ENCODE assay signal across 8 cellular contexts in genomic region chr9:41234811-41235805, GRCh38. TPM values are rescaled to one million over a fixed set of nuclear protein-coding genes. Genes with fewer than 3 reads are reported as not detected.
A peak's percentile ranks its signal among the peaks of the same experiment; 100 is the strongest.
DNase-seq lines count a peak whose midpoint lies in the region; ATAC-seq, FAIRE-seq and TF ChIP-seq lines count a peak whose summit lies in the region.
"Not testable (repeated sequence)": the region's sequence is repeated elsewhere in the genome, so short reads cannot be mapped to it uniquely, and the experiment has no call there.

No MANE protein-coding gene starts in this region.

- H3K79me2 ChIP-seq in H1 (ENCODE audit: control insufficient read depth in 1 of 2, insufficient read depth in 2 of 2, low read length in 2 of 2) = not testable (repeated sequence)

- H3K4me3 ChIP-seq in NT2/D1 (ENCODE audit: insufficient read length, low read depth) = peak overlapping the region; percentile 28
- H3K4me3 ChIP-seq in H1 (ENCODE audit: extremely low read depth in 1 of 4, insufficient read depth in 2 of 4, low read depth in 3 of 4, low read length in 4 of 4) = not testable (repeated sequence)

- H3K4me1 ChIP-seq in NT2/D1 (ENCODE audit: insufficient read depth, insufficient read length); H1 (replicated peaks in 1 of 4; ENCODE audit: control insufficient read depth in 3 of 4, insufficient read depth in 4 of 4, low read length in 3 of 4): not testable (repeated sequence)

- peak overlapping the region in 1 of 2 experiments; percentile 25; a peak in 1 of 4 replicates for H3K4me2 ChIP-seq in H1 (ENCODE audit: insufficient read depth in 1 of 2, low read depth in 2 of 2, low read length in 2 of 2)

- not testable (repeated sequence) for H2BK120ac ChIP-seq in H1 (replicated peaks; ENCODE audit: low read depth, low read length)

- not testable (repeated sequence) for TF ChIP-seq POLR2A in H1 (IDR thresholded peaks at IDR 0.05; ENCODE audit: control extremely low read depth in 1 of 2, low read depth in 2 of 2, low read length in 2 of 2)

- 56% methylated on average over 40 of the region's 55 CpGs; no CpG with 5 or more reads in 1 of the 2 experiments for WGBS in H1 (ENCODE audit: extremely low coverage in 1 of 2, insufficient coverage in 1 of 2, insufficient read length in 1 of 2, insufficient replicate concordance in 2 of 2, low coverage in 1 of 2, low lambda C conversion rate in 2 of 2, missing lambda C conversion rate in 1 of 2), 2 experiments

- not testable (repeated sequence) for H2BK20ac ChIP-seq in H1 (ENCODE audit: low read length)

- TF ChIP-seq RAD21 in H1 (IDR thresholded peaks at IDR 0.05 in 1 of 2, conservative IDR thresholded peaks at IDR 0.05 in 1 of 2; ENCODE audit: low read depth in 2 of 2, low read length in 2 of 2) = not testable (repeated sequence)

- H3K36me3 ChIP-seq in NT2/D1 (ENCODE audit: insufficient read depth, insufficient read length, low read length); H1 (ENCODE audit: control insufficient read depth in 2 of 4, insufficient read depth in 4 of 4, low read length in 3 of 4): not testable (repeated sequence)

- not testable (repeated sequence) for H3K18ac ChIP-seq in H1 (ENCODE audit: extremely low read depth, low read length)

- not testable (repeated sequence) for H3K23ac ChIP-seq in H1 (ENCODE audit: insufficient read length)

- not testable (repeated sequence) for H3K27ac ChIP-seq in H1 (ENCODE audit: low read depth, low read length)

- H2BK12ac ChIP-seq in H1 (ENCODE audit: low read depth, low read length) = not testable (repeated sequence)

- H2AFZ ChIP-seq in H1 (ENCODE audit: low read length) = not testable (repeated sequence)

- not testable (repeated sequence) for FAIRE-seq in H1 (lab: Jason Lieb, UNC)

- H2AK5ac ChIP-seq in H1 (ENCODE audit: low read depth, low read length) = not testable (repeated sequence)

- ATAC-seq in GM19455 (IDR thresholded peaks at IDR 0.05; ENCODE audit: unreplicated experiment) = peak; percentile 100
- ATAC-seq in HG02981 (IDR thresholded peaks at IDR 0.05; ENCODE audit: unreplicated experiment) = peak; percentile 100
- ATAC-seq in stimulated activated naive CD8-positive, alpha-beta T cell treated with anti-CD3 and anti-CD28 coated beads, Interleukin-15, Interleukin-2, amounts not matched to agents 100 U/mL and 50 U/mL, for 24 hours = peak; percentile 84

- H3K27me3 ChIP-seq in NT2/D1 (ENCODE audit: insufficient read depth, insufficient read length) (peaks cover 13% of the 10 kb centered on the region), H1 (replicated peaks in 1 of 4; ENCODE audit: control insufficient read depth in 3 of 4, extremely low read depth in 1 of 4, insufficient read depth in 3 of 4, low read length in 3 of 4) (peaks cover 2 to 28% (median 15%) of the 10 kb centered on the region in 4 experiments)

- H3K4ac ChIP-seq in H1 (replicated peaks; ENCODE audit: insufficient read length, low read depth, low read length) = not testable (repeated sequence)

- H3K23me2 ChIP-seq in H1 (ENCODE audit: low read depth, low read length) = not testable (repeated sequence)

- H2BK15ac ChIP-seq in H1 (ENCODE audit: low read length) = not testable (repeated sequence)

- peak; percentile 72 for DNase-seq in GM10248 (ENCODE audit: extremely low spot score)
- DNase-seq in NT2/D1 (ENCODE audit: low read depth, low spot score) = not testable (repeated sequence)
- DNase-seq in activated T-cell treated with anti-CD3 and anti-CD28 coated beads, Interleukin-2, amount 50 U/mL, for 1 hour = peak; percentile 55
- peak in 1 of 2 experiments; percentile 68 for DNase-seq in H1 (ENCODE audit: low read depth in 1 of 2, low spot score in 2 of 2)
- DNase-seq in mesenteric fat pad (ENCODE audit: low spot score) = peak; percentile 88
- peak; percentile 60 for DNase-seq in stimulated activated naive CD8-positive, alpha-beta T cell treated with anti-CD3 and anti-CD28 coated beads, Interleukin-15, Interleukin-2, amounts not matched to agents 100 U/mL and 50 U/mL, for 24 hours

- not testable (repeated sequence) for H3K9ac ChIP-seq in NT2/D1 (ENCODE audit: insufficient read length, low read depth); H1 (replicated peaks in 1 of 4; ENCODE audit: extremely low read depth in 1 of 4, low read depth in 3 of 4, low read length in 3 of 4)

- POLR2A ChIA-PET in GM10248 (lab: Yijun Ruan, JAX); H1 (lab: Charles Lee; ENCODE audit: partially characterized antibody): not testable (repeated sequence)

- H3K14ac ChIP-seq in H1 (ENCODE audit: insufficient read length) = not testable (repeated sequence)

- not testable (repeated sequence) for H2BK5ac ChIP-seq in H1 (ENCODE audit: low read depth, low read length)

- TF ChIP-seq EP300 in H1 (IDR thresholded peaks at IDR 0.05; ENCODE audit: borderline replicate concordance in 1 of 2, low read depth in 2 of 2, low read length in 2 of 2) = not testable (repeated sequence)

- not testable (repeated sequence) for H4K20me1 ChIP-seq in H1 (replicated peaks in 1 of 2; ENCODE audit: control insufficient read depth in 1 of 2, insufficient read depth in 2 of 2, low read length in 2 of 2)

- H4K91ac ChIP-seq in H1 (replicated peaks; ENCODE audit: insufficient read length, low read length) = not testable (repeated sequence)

- CTCF ChIA-PET in GM10248 (lab: Yijun Ruan, JAX); H1 (lab: Charles Lee; ENCODE audit: partially characterized antibody): not testable (repeated sequence)

- not testable (repeated sequence) for H3K79me1 ChIP-seq in H1 (ENCODE audit: low read depth, low read length)

- H4K8ac ChIP-seq in H1 (ENCODE audit: extremely low read depth, insufficient read depth, low read length) = not testable (repeated sequence)

- H3K9me3 ChIP-seq in NT2/D1 (ENCODE audit: insufficient read depth, low read length) = not testable (repeated sequence)
- H3K9me3 ChIP-seq in H1 (ENCODE audit: insufficient read depth in 2 of 2, low read depth in 1 of 2, low read length in 1 of 2) = peaks cover 13 to 53% of the 10 kb centered on the region in 2 experiments

- peak; percentile 35 for TF ChIP-seq CTCF in GM10248 (IDR thresholded peaks at IDR 0.05; ENCODE audit: control extremely low read depth, extremely low read depth, low read depth, missing control alignments)
- TF ChIP-seq CTCF in H1 (IDR thresholded peaks at IDR 0.05; ENCODE audit: control extremely low read depth in 1 of 3, insufficient read depth in 1 of 3, low read depth in 1 of 3, low read length in 3 of 3) = peak in 2 of 3 experiments; percentile 7; a peak in 2 of 4 replicates

- H4K5ac ChIP-seq in H1 (ENCODE audit: insufficient read length, low read depth, low read length) = not testable (repeated sequence)

- not testable (repeated sequence) for H3K56ac ChIP-seq in H1 (replicated peaks; ENCODE audit: insufficient read length, low read depth, low read length)

RNA-seq across cellular contexts. Expression of gene ZNG1F, which starts 46.0 kb away (rescaled TPM):
- 4.8 and 5.3 TPM in 2 replicates for total RNA-seq in H1 (2021; fragmentation: NEBNext Ultra II Directional; extraction: Animal tissue kit (Norgen Biotek cat#: 25700))
- 1.6 and 4.3 TPM in 2 replicates for polyA plus RNA-seq in H1 (2011; rRNA removed)
- 11.1 TPM for polyA plus RNA-seq in H1 (2011; cell fraction: cytosol; rRNA removed)
- polyA plus RNA-seq in H1 (2011; cell fraction: nucleus; rRNA removed) = 3.9 TPM
- 5.5 to 6.1 TPM (median 5.9 TPM) in 4 replicates for polyA plus RNA-seq in H1 (2012, experiment 1 of 2)
- polyA plus RNA-seq in H1 (2012, experiment 2 of 2) = 0.91 TPM
- polyA plus RNA-seq in H1 (2013, experiment 1 of 2) = 5.2 TPM
- polyA plus RNA-seq in H1 (2013, experiment 2 of 2) = 4.6 TPM
- polyA minus RNA-seq in H1 (2011; rRNA and poly(A)+ RNA removed) = 5.0 and 10.1 TPM in 2 replicates
- polyA minus RNA-seq in H1 (2011; cell fraction: cytosol; rRNA and poly(A)+ RNA removed) = 3.6 TPM
- 19.8 TPM for polyA minus RNA-seq in H1 (2011; cell fraction: nucleus; rRNA and poly(A)+ RNA removed)
- total RNA-seq in mesenteric fat pad = 3.8 TPM
